Comparison of ENCODE assay signal across 7 cellular contexts in genomic region chr19:45607071-45608029, GRCh38. TPM values are rescaled to one million over a fixed set of nuclear protein-coding genes. Genes with fewer than 3 reads are reported as not detected.
A peak's percentile ranks its signal among the peaks of the same experiment; 100 is the strongest.
DNase-seq lines count a peak whose midpoint lies in the region; ATAC-seq and TF ChIP-seq lines count a peak whose summit lies in the region.

No MANE protein-coding gene starts in this region.

- DNase-seq in NCI-H1694 treated with DMSO at 0.1 percent for 48 hours (lab: John Stamatoyannopoulos, UW) (peak; percentile 42), dermis microvascular lymphatic vessel endothelial cell (ENCODE audit: low read depth in 2 of 2) (peak; percentile 39 to 72), left lobe of liver (ENCODE audit: low spot score) (peak; percentile 74)
- DNase-seq in activated CD4-positive, alpha-beta T cell treated with anti-CD3 and anti-CD28 coated beads for 48 hours = peak; percentile 50
- peak; percentile 46 for DNase-seq in stimulated activated CD4-positive, alpha-beta T cell treated with anti-CD3 and anti-CD28 coated beads, Interleukin-4, amount 100 ng/mL, for 1 hour

- TF ChIP-seq CTCF in GM12872 (IDR thresholded peaks at IDR 0.05; ENCODE audit: insufficient read depth, low read depth, low read length) = peak; percentile 93

- ATAC-seq in left lobe of liver (peak; percentile 98), GM21360 (IDR thresholded peaks at IDR 0.05; ENCODE audit: unreplicated experiment) (no peak)

RNA-seq across cellular contexts. Expression of gene GPR4, which starts 5.3 kb away (rescaled TPM):
- total RNA-seq in dermis microvascular lymphatic vessel endothelial cell = 1.0 and 1.5 TPM in 2 replicates
- total RNA-seq in left lobe of liver = 1.2 TPM

RNA-seq across cellular contexts. Expression of gene OPA3, which starts 22.7 kb away (rescaled TPM):
- total RNA-seq in dermis microvascular lymphatic vessel endothelial cell (4.1 and 5.6 TPM in 2 replicates), left lobe of liver (8.3 TPM)

RNA-seq across cellular contexts. Expression of gene EML2, which starts 31.8 kb away (rescaled TPM):
- total RNA-seq in dermis microvascular lymphatic vessel endothelial cell = 11.1 and 15.7 TPM in 2 replicates
- 17.9 TPM for total RNA-seq in left lobe of liver
